In the genomic region with DNA sequence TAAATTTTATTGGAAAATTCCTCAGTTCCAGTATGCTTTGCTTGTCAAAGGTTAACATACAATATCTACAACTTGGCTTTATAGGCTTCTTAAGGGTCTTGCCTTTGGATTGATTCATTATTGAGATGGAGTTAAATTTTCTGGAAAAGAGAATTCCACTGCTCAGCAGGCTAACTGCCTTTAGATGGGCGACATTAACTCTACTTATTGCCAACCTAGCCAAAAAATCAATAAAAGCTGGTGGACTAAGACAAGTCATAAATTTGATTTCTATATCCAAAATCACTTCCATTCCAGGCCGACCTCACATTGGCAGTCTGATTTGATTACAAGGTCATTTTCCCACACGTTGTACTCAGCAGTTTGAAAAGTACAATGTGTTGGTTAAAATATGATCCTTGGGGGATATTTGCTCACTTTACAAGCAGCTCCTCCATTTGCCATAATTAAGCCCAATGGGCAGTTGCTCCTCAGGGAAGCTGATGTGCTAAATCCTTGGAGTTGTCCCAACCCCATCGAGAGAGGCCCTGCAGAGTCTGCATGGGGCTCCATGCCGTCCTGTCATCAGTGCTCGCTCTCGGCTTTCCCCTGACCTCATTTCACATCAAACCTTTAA, we compare ENCODE assay signal across 22 cellular contexts.
"Had no signal": no experiment of that assay in that cellular context is flagged by ENCODE, and none has a peak within 500 bp of the region (broad histone marks: within the 10 kb centered on the region; RNA-seq: fewer than 3 reads in every experiment).

No MANE protein-coding gene starts in this region.

- H3K4me1 Mint-ChIP-seq: activated CD4-positive, alpha-beta memory T cell treated with anti-CD3 and anti-CD28 coated beads, Interleukin-2, amount 10 ng/mL, durations not matched to agents 7 days and 5 days; naive B cell; stimulated activated effector memory CD8-positive, alpha-beta T cell treated with anti-CD3 and anti-CD28 coated beads, Interleukin-12 subunit alpha, Interleukin-12 subunit beta, amount 100 ng/mL, for 72 hours had no signal

- H3K4me3 ChIP-seq: heart right ventricle, right lobe of liver, skin epidermis, tibial artery had no signal

- H3K36me3 ChIP-seq: heart right ventricle, right lobe of liver, tibial artery had no signal

- H3K9me3 Mint-ChIP-seq: activated CD4-positive, alpha-beta memory T cell treated with anti-CD3 and anti-CD28 coated beads, Interleukin-2, amount 10 ng/mL, durations not matched to agents 7 days and 5 days; activated naive CD4-positive, alpha-beta T cell treated with anti-CD3 and anti-CD28 coated beads for 36 hours; activated T-cell treated with anti-CD3 and anti-CD28 coated beads, Interleukin-2, amount 50 U/mL, for 72 hours; naive B cell; stimulated activated effector memory CD8-positive, alpha-beta T cell treated with anti-CD3 and anti-CD28 coated beads, Interleukin-12 subunit alpha, Interleukin-12 subunit beta, amount 100 ng/mL, for 72 hours; stimulated activated naive CD8-positive, alpha-beta T cell treated with anti-CD3 and anti-CD28 coated beads, Interleukin-15, amount 100 ng/mL, for 72 hours had no signal

- H3K27me3 ChIP-seq: right lobe of liver had no signal

- FAIRE-seq: bronchial epithelial cell, keratinocyte had no signal

- DNase-seq: activated CD4-positive, alpha-beta memory T cell treated with anti-CD3 and anti-CD28 coated beads, Interleukin-2, amount 10 ng/mL, durations not matched to agents 7 days and 5 days; activated CD4-positive, alpha-beta T cell treated with anti-CD3 and anti-CD28 coated beads for 48 hours; activated effector memory CD4-positive, alpha-beta T cell treated with Interleukin-2 at 50 U/mL for 16 hours; activated naive CD4-positive, alpha-beta T cell treated with anti-CD3 and anti-CD28 coated beads for 36 hours; activated T-cell treated with anti-CD3 and anti-CD28 coated beads, Interleukin-2, amount 50 U/mL, for 72 hours; amygdala; cerebellar nuclear complex; cortex of kidney; heart right ventricle; left colon; mesendoderm; naive B cell; nucleus accumbens; right lobe of liver; stimulated activated CD4-positive, alpha-beta T cell treated with anti-CD3 and anti-CD28 coated beads, Interleukin-1b, Interleukin-23, amount 100 ng/mL, for 48 hours; stimulated activated naive CD8-positive, alpha-beta T cell treated with anti-CD3 and anti-CD28 coated beads, Interleukin-15, amount 100 ng/mL, for 72 hours; tibial artery had no signal

- H3K27ac ChIP-seq: epithelial cell of prostate, heart right ventricle, right lobe of liver, skin epidermis, tibial artery had no signal

- H3K36me3 Mint-ChIP-seq: naive B cell; stimulated activated effector memory CD8-positive, alpha-beta T cell treated with anti-CD3 and anti-CD28 coated beads, Interleukin-12 subunit alpha, Interleukin-12 subunit beta, amount 100 ng/mL, for 72 hours had no signal

- H3K27ac Mint-ChIP-seq: activated CD4-positive, alpha-beta memory T cell treated with anti-CD3 and anti-CD28 coated beads, Interleukin-2, amount 10 ng/mL, durations not matched to agents 7 days and 5 days; activated naive CD4-positive, alpha-beta T cell treated with anti-CD3 and anti-CD28 coated beads for 36 hours; activated T-cell treated with anti-CD3 and anti-CD28 coated beads, Interleukin-2, amount 50 U/mL, for 72 hours; naive B cell; stimulated activated effector memory CD8-positive, alpha-beta T cell treated with anti-CD3 and anti-CD28 coated beads, Interleukin-12 subunit alpha, Interleukin-12 subunit beta, amount 100 ng/mL, for 72 hours; stimulated activated naive CD8-positive, alpha-beta T cell treated with anti-CD3 and anti-CD28 coated beads, Interleukin-15, amount 100 ng/mL, for 72 hours had no signal

- H3K4me3 Mint-ChIP-seq: activated CD4-positive, alpha-beta memory T cell treated with anti-CD3 and anti-CD28 coated beads, Interleukin-2, amount 10 ng/mL, durations not matched to agents 7 days and 5 days; activated naive CD4-positive, alpha-beta T cell treated with anti-CD3 and anti-CD28 coated beads for 36 hours; activated T-cell treated with anti-CD3 and anti-CD28 coated beads, Interleukin-2, amount 50 U/mL, for 72 hours; naive B cell; stimulated activated effector memory CD8-positive, alpha-beta T cell treated with anti-CD3 and anti-CD28 coated beads, Interleukin-12 subunit alpha, Interleukin-12 subunit beta, amount 100 ng/mL, for 72 hours; stimulated activated naive CD8-positive, alpha-beta T cell treated with anti-CD3 and anti-CD28 coated beads, Interleukin-15, amount 100 ng/mL, for 72 hours had no signal

- H3K27me3 Mint-ChIP-seq: activated CD4-positive, alpha-beta memory T cell treated with anti-CD3 and anti-CD28 coated beads, Interleukin-2, amount 10 ng/mL, durations not matched to agents 7 days and 5 days; stimulated activated naive CD8-positive, alpha-beta T cell treated with anti-CD3 and anti-CD28 coated beads, Interleukin-15, amount 100 ng/mL, for 72 hours had no signal

- H3K9me3 ChIP-seq: heart right ventricle, right lobe of liver, tibial artery had no signal

- H3K4me1 ChIP-seq: right lobe of liver, tibial artery had no signal
